Comparison of ENCODE assay signal across 8 cellular contexts in the genomic region with DNA sequence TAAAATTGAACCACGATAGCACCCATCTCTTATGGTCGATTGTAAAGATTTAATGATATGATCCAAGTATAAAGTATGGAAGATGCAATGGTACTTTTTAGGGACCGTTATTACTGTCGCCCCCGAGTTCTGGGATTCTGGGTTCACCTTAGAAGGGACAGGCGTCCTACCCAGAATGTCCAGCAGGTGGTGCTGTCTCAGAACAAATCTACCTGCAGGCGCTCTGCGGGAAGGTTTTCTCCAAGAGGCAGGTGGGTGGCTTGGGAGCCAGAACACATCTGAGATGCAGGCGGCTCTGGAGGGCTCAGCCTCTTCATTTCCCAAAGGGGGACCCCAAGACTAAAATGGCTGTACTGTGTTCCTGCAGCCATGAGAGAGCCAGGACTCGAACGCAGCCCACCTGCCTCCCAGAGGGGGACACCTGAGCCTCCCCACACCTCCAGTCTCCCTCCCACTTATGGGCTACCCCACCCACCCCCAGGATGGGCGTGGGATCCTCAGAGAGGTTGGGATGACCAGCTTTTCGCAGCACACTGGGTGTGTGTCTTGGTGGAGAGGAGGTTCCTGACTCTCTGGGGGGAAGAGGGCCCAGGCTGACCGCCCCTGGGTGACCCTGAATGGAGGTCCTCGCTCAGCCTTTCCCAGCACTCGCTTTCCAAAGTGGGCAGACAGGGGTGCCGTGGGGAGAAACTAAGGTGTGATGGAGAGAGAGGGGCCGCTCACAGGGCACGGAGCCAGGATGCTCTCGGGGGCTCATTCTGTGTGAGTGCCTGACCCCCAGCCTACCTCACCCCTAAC. TPM values are rescaled to one million over a fixed set of nuclear protein-coding genes. Genes with fewer than 3 reads are reported as not detected.
DNase-seq lines count a peak whose midpoint lies in the region; ATAC-seq, FAIRE-seq and TF ChIP-seq lines count a peak whose summit lies in the region.

No MANE protein-coding gene starts in this region.

- CTCF ChIA-PET in K562 (lab: Yijun Ruan, JAX; ENCODE audit: low intra/inter-chr PET ratio) = interaction anchor here (0.7 to 3.1 kb wide), 6 partner anchors 9 to 375 kb away, joined by 3 to 28 read pairs (median 6); no protein-coding TSS in a partner anchor

- peak; percentile 68 to 79 for TF ChIP-seq RAD21 in K562 (CRISPR knock-in tag; conservative IDR thresholded peaks at IDR 0.05 in 1 of 2, IDR thresholded peaks at IDR 0.05 in 1 of 2)

- intact Hi-C loops in K562 (cut with micrococcal nuclease) = loop anchor here (1.0 to 10.0 kb wide), 3 partner anchors 124 to 374 kb away; no protein-coding TSS in a partner anchor

- no peaks in the 10 kb centered on the region for H3K79me2 ChIP-seq in K562 (ENCODE audit: control insufficient read depth, insufficient read depth, low read length)

- no peaks in the 10 kb centered on the region for H3K9me1 ChIP-seq in K562 (ENCODE audit: control insufficient read depth, insufficient read depth, low read length)

- H3K36me3 ChIP-seq in K562 (ENCODE audit: control insufficient read depth, insufficient read depth, low read length) = no peaks in the 10 kb centered on the region

- WGBS in K562 (ENCODE audit: insufficient coverage, low coverage, missing lambda C conversion rate) = 10% methylated on average over 19 of the region's 20 CpGs

- POLR2A ChIA-PET in K562 (lab: Yijun Ruan, JAX) = interaction anchor here (0.6 to 1.1 kb wide), 6 partner anchors 9 to 327 kb away, joined by 3 to 4 read pairs (median 4); no protein-coding TSS in a partner anchor

- ATAC-seq in K562 (peak; percentile 87), HG03139 (IDR thresholded peaks at IDR 0.05; ENCODE audit: unreplicated experiment) (no peak), HG03175 (IDR thresholded peaks at IDR 0.05; ENCODE audit: unreplicated experiment) (no peak)

- no peak overlapping the region for H3K4me3 ChIP-seq in K562

- TF ChIP-seq POLR2A in K562 (conservative IDR thresholded peaks at IDR 0.05) = no peak

- no peaks in the 10 kb centered on the region for H3K9me3 ChIP-seq in K562 (replicated peaks; ENCODE audit: control insufficient read depth, insufficient read depth, low read depth, low read length)

- no peak overlapping the region for H3K9ac ChIP-seq in K562 (ENCODE audit: insufficient read depth in 1 of 2, low read depth in 2 of 2, low read length in 2 of 2)

- H3K27me3 ChIP-seq in K562 (ENCODE audit: control insufficient read depth in 2 of 2, insufficient read depth in 2 of 2, low read length in 2 of 2) = peaks cover 4 to 5% of the 10 kb centered on the region in 2 experiments; a peak in 1 of 5 replicates

- H2AFZ ChIP-seq in K562 (ENCODE audit: low read depth, low read length) = no peak overlapping the region

- TF ChIP-seq EP300 in K562 (IDR thresholded peaks at IDR 0.05; ENCODE audit: low read length) = no peak

- in situ Hi-C loops in K562 (cut with MboI) = loop anchor here (5.0 kb wide), 1 partner anchor 122 kb away; no protein-coding TSS in a partner anchor

- no peaks in the 10 kb centered on the region; a peak in 1 of 5 replicates for H3K4me1 ChIP-seq in K562 (replicated peaks in 1 of 2; ENCODE audit: control insufficient read depth in 2 of 2, insufficient read depth in 2 of 2, low read length in 2 of 2)

- DNase-seq in GM03348 (ENCODE audit: low spot score) (peak; percentile 68), MV-4-11 (lab: John Stamatoyannopoulos, UW) (peak; percentile 2), T-helper 9 cell (peak; percentile 73), K562 (ENCODE audit: extremely low read depth in 1 of 4, low spot score in 3 of 4) (peak; percentile 60 to 72 (median 71))
- peak; percentile 72 to 74 for DNase-seq in stimulated activated CD4-positive, alpha-beta T cell treated with anti-CD3 and anti-CD28 coated beads, Interleukin-1b, Interleukin-23, amount 100 ng/mL, for 4 hours (ENCODE audit: low read depth in 2 of 2)

- no peak overlapping the region for H3K4me2 ChIP-seq in K562 (ENCODE audit: insufficient read depth, low read length)

- H3K27ac ChIP-seq in K562 (ENCODE audit: extremely low read depth, low read depth, low read length) = no peak overlapping the region

- TF ChIP-seq CTCF in K562 (IDR thresholded peaks at IDR 0.05 in 2 of 3, conservative IDR thresholded peaks at IDR 0.05 in 1 of 3; ENCODE audit: insufficient read depth in 2 of 3, low read depth in 1 of 3, low read length in 3 of 3) = peak; percentile 83 to 87 (median 87)

- peak; percentile 89 for FAIRE-seq in K562 (lab: Jason Lieb, UNC)
- peak; percentile 53 for FAIRE-seq in islet of Langerhans (lab: Jason Lieb, UNC)

- H4K20me1 ChIP-seq in K562 (replicated peaks; ENCODE audit: control insufficient read depth, insufficient read depth, low read length) = peaks cover 13% of the 10 kb centered on the region

- BruUV-seq in K562 (replicated peaks; lab: Mats Ljungman, UMichigan) = no TSS peak

TF ChIP-seq in K562, 482 proteins besides CTCF, POLR2A, EP300 and RAD21 (continues in another document):
- no peak for TF ChIP-seq ZNF134 (CRISPR knock-in tag; conservative IDR thresholded peaks at IDR 0.05)
- peak; percentile 81 for TF ChIP-seq SMC3 (conservative IDR thresholded peaks at IDR 0.05; ENCODE audit: insufficient read depth, low read depth, low read length)
- no peak for TF ChIP-seq PRMT5 (CRISPR knock-in tag; IDR thresholded peaks at IDR 0.05)

RNA-seq across cellular contexts. Expression of a gene that starts 28.1 kb away (rescaled TPM):
- not detected in 2 replicates for total RNA-seq in K562 (2011; cell fraction: chromatin; rRNA removed; ENCODE audit: low replicate concordance)
- total RNA-seq in K562 (2011; cell fraction: nucleolus; rRNA removed) = not detected in 2 replicates
- not detected in 2 replicates for total RNA-seq in K562 (2011; cell fraction: nucleoplasm; rRNA removed)
- total RNA-seq in K562 (2014; rRNA removed) (not detected in 2 replicates), K562 (2014; rRNA removed; fragmentation: Illumina TruSeq; extraction: Trizol) (not detected in 2 replicates), K562 (2015; rRNA removed; fragmentation: Illumina TruSeq; extraction: Trizol) (not detected in 2 replicates), K562 (2021) (not detected in 2 replicates)
- polyA plus RNA-seq in K562 (2011; rRNA removed) (not detected in 2 replicates), K562 (2014; fragmentation: Illumina TruSeq; extraction: Trizol) (not detected in 2 replicates), K562 (2014; fragmentation: Nextera tagmentation; extraction: Ambion mirVana) (not detected), K562 (2014; rRNA removed) (not detected in 2 replicates)
- not detected in 2 replicates for polyA plus RNA-seq in K562 (2011; cell fraction: cytosol; rRNA removed)
- not detected in 2 replicates for polyA plus RNA-seq in K562 (2011; cell fraction: nucleus; rRNA removed)
- not detected in 2 replicates for polyA plus RNA-seq in K562 (2012)
- polyA minus RNA-seq in K562 (2011; rRNA and poly(A)+ RNA removed) = not detected in 2 replicates
- not detected in 2 replicates for polyA minus RNA-seq in K562 (2011; cell fraction: cytosol; rRNA and poly(A)+ RNA removed)
- polyA minus RNA-seq in K562 (2011; cell fraction: nucleus; rRNA and poly(A)+ RNA removed) = not detected in 2 replicates

Comparison
In these comparisons a context has a peak if more than half of its experiments do, and no peak if none do; other contexts are left out.
1. DNase-seq: peak in every context shown above with its lines; median percentile 73 in T-helper 9 cell; 73 in stimulated activated CD4-positive, alpha-beta T cell treated with anti-CD3 and anti-CD28 coated beads, Interleukin-1b, Interleukin-23, amount 100 ng/mL, for 4 hours; 71 in K562; 68 in GM03348; 2 in MV-4-11.